11 cellular contexts compared by ENCODE assay signal in genomic region chr11:8962827-8963226, GRCh38. TPM values are rescaled to one million over a fixed set of nuclear protein-coding genes. Genes with fewer than 3 reads are reported as not detected.
DNase-seq lines count a peak whose midpoint lies in the region; ATAC-seq and TF ChIP-seq lines count a peak whose summit lies in the region.
"Had no signal": no experiment of that assay in that cellular context is flagged by ENCODE, and none has a peak within 500 bp of the region (broad histone marks: within the 10 kb centered on the region; RNA-seq: fewer than 3 reads in every experiment).

No MANE protein-coding gene starts in this region.

- in situ Hi-C loops in KBM-7 (cut with MboI; ENCODE audit: low pct_unique_long_range_greater_than_20kb, low sequenced_read_pairs): no loop called here

- ATAC-seq in SK-N-SH treated with all-trans-retinoic acid at 6 μM for 48 hours: no peak
- no peak for ATAC-seq in stimulated activated effector memory CD8-positive, alpha-beta T cell treated with anti-CD3 and anti-CD28 coated beads, Interleukin-12 subunit alpha, Interleukin-12 subunit beta, amount 100 ng/mL, for 72 hours

- DNase-seq in SK-N-SH: no peak
- no peak for DNase-seq in fibroblast of the aortic adventitia (ENCODE audit: low read depth)
- no peak for DNase-seq in stimulated activated effector memory CD8-positive, alpha-beta T cell treated with anti-CD3 and anti-CD28 coated beads, Interleukin-12 subunit alpha, Interleukin-12 subunit beta, amount 100 ng/mL, for 72 hours (ENCODE audit: low spot score in 2 of 2)
- no peak for DNase-seq in HPDE6-E6E7 (ENCODE audit: extremely low spot score)
- no peak for DNase-seq in caudate nucleus (lab: John Stamatoyannopoulos, UW)
- DNase-seq in KBM-7: no peak
- DNase-seq: 8988T, amygdala had no signal

- POLR2A ChIA-PET in SK-N-SH (lab: Yijun Ruan, JAX): no interaction called here

- CTCF ChIA-PET in SK-N-SH (lab: Yijun Ruan, JAX): interaction anchor here (1.3 to 3.0 kb wide), 3 partner anchors 48 to 53 kb away, joined by 3 to 21 read pairs (median 6); partner anchors contain the start of gene AKIP1

- peaks cover 29% of the 10 kb centered on the region for H3K4me1 Mint-ChIP-seq in stimulated activated effector memory CD8-positive, alpha-beta T cell treated with anti-CD3 and anti-CD28 coated beads, Interleukin-12 subunit alpha, Interleukin-12 subunit beta, amount 100 ng/mL, for 72 hours

- H2AFZ ChIP-seq in SK-N-SH (ENCODE audit: low read depth): no peak overlapping the region

- H3K27ac ChIP-seq in SK-N-SH (ENCODE audit: low read depth in 2 of 2, low read length in 1 of 2) (no peak overlapping the region), caudate nucleus (ENCODE audit: low read depth, low read length) (no peak overlapping the region)

- H3K4me1 ChIP-seq in SK-N-SH (ENCODE audit: control insufficient read depth in 1 of 2, insufficient read depth in 2 of 2, low read depth in 1 of 2, low read length in 1 of 2): peaks cover 12 to 13% of the 10 kb centered on the region in 2 experiments; a peak in 3 of 4 replicates

- peak overlapping the region in 1 of 2 experiments; percentile 68; a peak in 2 of 4 replicates for H3K4me3 ChIP-seq in SK-N-SH (ENCODE audit: low read depth in 2 of 2, low read length in 1 of 2)
- peak overlapping the region; percentile 89 for H3K4me3 ChIP-seq in WI38 (ENCODE audit: low read depth, low read length)
- H3K4me3 ChIP-seq in fibroblast of the aortic adventitia (ENCODE audit: low read depth, low read length): peak overlapping the region; percentile 91

- peaks cover 13% of the 10 kb centered on the region for H3K36me3 Mint-ChIP-seq in stimulated activated effector memory CD8-positive, alpha-beta T cell treated with anti-CD3 and anti-CD28 coated beads, Interleukin-12 subunit alpha, Interleukin-12 subunit beta, amount 100 ng/mL, for 72 hours

- no peaks in the 10 kb centered on the region for H4K20me1 ChIP-seq in SK-N-SH (ENCODE audit: insufficient read depth)

- H3K9me2 ChIP-seq in SK-N-SH: no peaks in the 10 kb centered on the region

- peaks cover 0 to 3% of the 10 kb centered on the region in 2 experiments for H3K36me3 ChIP-seq in SK-N-SH (replicated peaks in 1 of 2; ENCODE audit: control insufficient read depth in 1 of 2, insufficient read depth in 2 of 2, low read length in 1 of 2)

- H3K4me2 ChIP-seq in SK-N-SH: peak overlapping the region; percentile 96

- WGBS in SK-N-SH (ENCODE audit: low lambda C conversion rate): 45% methylated on average over 2 of the region's 2 CpGs

- no peaks in the 10 kb centered on the region for H3K9me3 Mint-ChIP-seq in stimulated activated effector memory CD8-positive, alpha-beta T cell treated with anti-CD3 and anti-CD28 coated beads, Interleukin-12 subunit alpha, Interleukin-12 subunit beta, amount 100 ng/mL, for 72 hours

- TF ChIP-seq CTCF in SK-N-SH (IDR thresholded peaks at IDR 0.05): no peak
- TF ChIP-seq CTCF in WI38 (IDR thresholded peaks at IDR 0.05; ENCODE audit: low read depth, low read length): no peak
- TF ChIP-seq CTCF in fibroblast of the aortic adventitia (IDR thresholded peaks at IDR 0.05; ENCODE audit: insufficient read depth, low read length): no peak

- H3F3A ChIP-seq in SK-N-SH (replicated peaks; ENCODE audit: insufficient read depth): peaks cover 5% of the 10 kb centered on the region

- no peak for TF ChIP-seq EP300 in SK-N-SH (IDR thresholded peaks at IDR 0.05; ENCODE audit: borderline replicate concordance in 1 of 2, low read depth in 1 of 2, low read length in 1 of 2)

- no peaks in the 10 kb centered on the region for H3K9me3 ChIP-seq in SK-N-SH

- H3K27ac Mint-ChIP-seq in stimulated activated effector memory CD8-positive, alpha-beta T cell treated with anti-CD3 and anti-CD28 coated beads, Interleukin-12 subunit alpha, Interleukin-12 subunit beta, amount 100 ng/mL, for 72 hours: peak overlapping the region; percentile 94

- TF ChIP-seq RAD21 in SK-N-SH (IDR thresholded peaks at IDR 0.05; ENCODE audit: low read length): no peak

- peak overlapping the region; percentile 82; the same call in 1 of the 2 replicates for H3K9ac ChIP-seq in SK-N-SH

- peak overlapping the region; percentile 91 for H3K4me3 Mint-ChIP-seq in stimulated activated effector memory CD8-positive, alpha-beta T cell treated with anti-CD3 and anti-CD28 coated beads, Interleukin-12 subunit alpha, Interleukin-12 subunit beta, amount 100 ng/mL, for 72 hours

- H3K27me3 ChIP-seq in SK-N-SH (ENCODE audit: insufficient read depth): no peaks in the 10 kb centered on the region

- H3K79me2 ChIP-seq in SK-N-SH (ENCODE audit: insufficient read depth): peaks cover 64% of the 10 kb centered on the region

TF ChIP-seq in SK-N-SH, 30 proteins besides CTCF, POLR2A, EP300 and RAD21 (continues in another document):
- TF ChIP-seq MEF2A (IDR thresholded peaks at IDR 0.05; ENCODE audit: borderline replicate concordance, low read depth) (no peak), RFX5 (IDR thresholded peaks at IDR 0.05; ENCODE audit: low read length) (no peak), NFIC (IDR thresholded peaks at IDR 0.05; ENCODE audit: borderline replicate concordance) (no peak), SIN3A (IDR thresholded peaks at IDR 0.05; ENCODE audit: borderline replicate concordance, low read depth, low read length) (no peak), MXI1 (IDR thresholded peaks at IDR 0.05; ENCODE audit: low read depth, low read length) (no peak), FOXJ3 (CRISPR knock-in tag; IDR thresholded peaks at IDR 0.05) (no peak), ZBTB33 (IDR thresholded peaks at IDR 0.05; ENCODE audit: borderline replicate concordance, low read depth) (no peak), JUND (IDR thresholded peaks at IDR 0.05) (no peak)

TF ChIP-seq in SK-N-SH treated with all-trans-retinoic acid at 6 μM for 48 hours, 23 proteins besides CTCF, POLR2A, EP300 and RAD21:
- TF ChIP-seq ISL1 (CRISPR knock-in tag; IDR thresholded peaks at IDR 0.05): no peak

RNA-seq across cellular contexts. Expression of gene TMEM9B, which starts 1.4 kb away (rescaled TPM):
- 21.8 and 29.3 TPM in 2 replicates for polyA plus RNA-seq in SK-N-SH (2012; rRNA removed)
- 35.0 and 40.0 TPM in 2 replicates for polyA plus RNA-seq in SK-N-SH (2012; cell fraction: cytosol; rRNA removed)
- polyA plus RNA-seq in SK-N-SH (2012; cell fraction: nucleus; rRNA removed): 3.8 and 9.8 TPM in 2 replicates
- 28.5 and 57.8 TPM in 2 replicates for total RNA-seq in fibroblast of the aortic adventitia (ENCODE audit: low replicate concordance)

RNA-seq across cellular contexts. Expression of gene ASCL3, which starts 20.0 kb away (rescaled TPM):
- polyA plus RNA-seq in SK-N-SH (2012; rRNA removed): not detected in 2 replicates
- not detected in 2 replicates for polyA plus RNA-seq in SK-N-SH (2012; cell fraction: cytosol; rRNA removed)
- not detected in 2 replicates for polyA plus RNA-seq in SK-N-SH (2012; cell fraction: nucleus; rRNA removed)
- total RNA-seq in fibroblast of the aortic adventitia (ENCODE audit: low replicate concordance): not detected in 2 replicates
- total RNA-seq: lower leg skin had no signal

RNA-seq across cellular contexts. Expression of gene C11orf16, which starts 30.1 kb away (rescaled TPM):
- polyA plus RNA-seq in SK-N-SH (2012; rRNA removed): not detected in 2 replicates
- not detected in 2 replicates for polyA plus RNA-seq in SK-N-SH (2012; cell fraction: cytosol; rRNA removed)
- polyA plus RNA-seq in SK-N-SH (2012; cell fraction: nucleus; rRNA removed): not detected in 2 replicates
- not detected in 2 replicates for total RNA-seq in fibroblast of the aortic adventitia (ENCODE audit: low replicate concordance)
- total RNA-seq: lower leg skin had no signal

RNA-seq across cellular contexts. Expression of gene NRIP3, which starts 41.0 kb away (rescaled TPM):
- polyA plus RNA-seq in SK-N-SH (2012; rRNA removed): 2.1 and 2.6 TPM in 2 replicates
- polyA plus RNA-seq in SK-N-SH (2012; cell fraction: cytosol; rRNA removed): 1.7 and 2.3 TPM in 2 replicates
- polyA plus RNA-seq in SK-N-SH (2012; cell fraction: nucleus; rRNA removed): 1.7 and 3.4 TPM in 2 replicates
- total RNA-seq in fibroblast of the aortic adventitia (ENCODE audit: low replicate concordance): 4.3 and 21.3 TPM in 2 replicates

RNA-seq across cellular contexts. Expression of gene AKIP1, which starts 51.8 kb away (rescaled TPM):
- 47.9 and 55.3 TPM in 2 replicates for polyA plus RNA-seq in SK-N-SH (2012; rRNA removed)
- polyA plus RNA-seq in SK-N-SH (2012; cell fraction: cytosol; rRNA removed): 53.6 and 56.8 TPM in 2 replicates
- 24.1 and 28.4 TPM in 2 replicates for polyA plus RNA-seq in SK-N-SH (2012; cell fraction: nucleus; rRNA removed)
- total RNA-seq in fibroblast of the aortic adventitia (ENCODE audit: low replicate concordance): 22.1 and 32.7 TPM in 2 replicates
